8 cellular contexts compared by ENCODE assay signal in genomic region chr17:48047741-48048320, GRCh38. TPM values are rescaled to one million over a fixed set of nuclear protein-coding genes. Genes with fewer than 3 reads are reported as not detected.
DNase-seq lines count a peak whose midpoint lies in the region; ATAC-seq and TF ChIP-seq lines count a peak whose summit lies in the region.

No MANE protein-coding gene starts in this region.

- peak overlapping the region; percentile 71 for H3K9ac ChIP-seq in fibroblast of lung (ENCODE audit: insufficient read depth, low read length)

- peak overlapping the region; percentile 61 to 93 (median 70) for H3K4me3 ChIP-seq in fibroblast of lung (replicated peaks in 1 of 4; ENCODE audit: control extremely low read depth in 1 of 4, insufficient read depth in 1 of 4, low read depth in 3 of 4, low read length in 4 of 4)
- H3K4me3 ChIP-seq in naive thymus-derived CD4-positive, alpha-beta T cell (ENCODE audit: low read length): peak overlapping the region; percentile 78

- POLR2A ChIA-PET in naive thymus-derived CD4-positive, alpha-beta T cell (lab: Charles Lee): interaction anchor here (0.6 to 4.7 kb wide), 14 partner anchors 11 to 494 kb away, joined by 3 to 26 read pairs (median 4); partner anchors contain the start of genes CBX1, CDK5RAP3, COPZ2 and SNX11

- intact Hi-C loops in naive thymus-derived CD4-positive, alpha-beta T cell (cut with micrococcal nuclease): loop anchor here (1.0 to 10.0 kb wide), 15 partner anchors 11 to 1144 kb away; partner anchors contain the start of genes CBX1 (in 2 of the 2), COPZ2 (in 2 of the 2), SNX11 (in 2 of the 2) and SP2 (in 2 of the 2)

- peaks cover 19% of the 10 kb centered on the region for H3K4me1 ChIP-seq in fibroblast of lung (ENCODE audit: control insufficient read depth, extremely low read depth, insufficient read depth, low read length)
- H3K4me1 ChIP-seq in naive thymus-derived CD4-positive, alpha-beta T cell (ENCODE audit: control insufficient read depth in 2 of 2, insufficient read depth in 2 of 2, low read length in 2 of 2): peaks cover 18 to 19% of the 10 kb centered on the region in 2 donors

- no peaks in the 10 kb centered on the region for H4K20me1 ChIP-seq in fibroblast of lung (ENCODE audit: control insufficient read depth, extremely low read depth, insufficient read depth, low read length)

- H3K9me3 Mint-ChIP-seq in activated T-helper 17 cell treated with anti-CD3 and anti-CD28 coated beads, Interleukin-2, amount 50 U/mL, for 72 hours: no peaks in the 10 kb centered on the region
- H3K9me3 Mint-ChIP-seq in naive thymus-derived CD4-positive, alpha-beta T cell: peaks cover 0 to 2% (median 0%) of the 10 kb centered on the region in 11 donors
- H3K9me3 Mint-ChIP-seq in stimulated activated memory B cell treated with anti-CD40 and anti-IgM and Interleukin-4, amounts not matched to agents 10 μg/mL and 1 μg/mL and 100 μg/mL, for 72 hours: no peaks in the 10 kb centered on the region

- CTCF ChIA-PET in naive thymus-derived CD4-positive, alpha-beta T cell (lab: Charles Lee): interaction anchor here (0.8 to 3.9 kb wide), 8 partner anchors 11 to 99 kb away, joined by 3 to 28 read pairs (median 6); partner anchors contain the start of gene COPZ2

- DNase-seq in EH (ENCODE audit: low read depth): peak; percentile 100
- DNase-seq in GOT3 (lab: John Stamatoyannopoulos, UW): peak; percentile 93
- DNase-seq in LHCN-M2 (ENCODE audit: low read depth): peak; percentile 100
- DNase-seq in RPMI7951 (ENCODE audit: low read depth): peak; percentile 99
- DNase-seq in fibroblast of lung (ENCODE audit: low read depth in 2 of 2): peak; percentile 100
- peak; percentile 86 to 99 (median 98) for DNase-seq in naive thymus-derived CD4-positive, alpha-beta T cell

- H3K27me3 Mint-ChIP-seq in activated T-helper 17 cell treated with anti-CD3 and anti-CD28 coated beads, Interleukin-2, amount 50 U/mL, for 72 hours: no peaks in the 10 kb centered on the region
- H3K27me3 Mint-ChIP-seq in naive thymus-derived CD4-positive, alpha-beta T cell: no peaks in the 10 kb centered on the region
- no peaks in the 10 kb centered on the region for H3K27me3 Mint-ChIP-seq in stimulated activated memory B cell treated with anti-CD40 and anti-IgM and Interleukin-4, amounts not matched to agents 10 μg/mL and 1 μg/mL and 100 μg/mL, for 72 hours

- H3K4me2 ChIP-seq in fibroblast of lung (ENCODE audit: extremely low read depth, insufficient read depth, low read length): peak overlapping the region; percentile 81

- H3K36me3 ChIP-seq in fibroblast of lung (ENCODE audit: control insufficient read depth, insufficient read depth, low read length): peaks cover 3% of the 10 kb centered on the region
- peaks cover 0 to 31% (median 0%) of the 10 kb centered on the region in 3 experiments for H3K36me3 ChIP-seq in naive thymus-derived CD4-positive, alpha-beta T cell (ENCODE audit: control insufficient read depth in 2 of 3, insufficient read depth in 3 of 3, low read length in 3 of 3)

- H3K27ac Mint-ChIP-seq in activated T-helper 17 cell treated with anti-CD3 and anti-CD28 coated beads, Interleukin-2, amount 50 U/mL, for 72 hours: peak overlapping the region; percentile 96
- H3K27ac Mint-ChIP-seq in naive thymus-derived CD4-positive, alpha-beta T cell: peak overlapping the region; percentile 92 to 99 (median 98)
- H3K27ac Mint-ChIP-seq in stimulated activated memory B cell treated with anti-CD40 and anti-IgM and Interleukin-4, amounts not matched to agents 10 μg/mL and 1 μg/mL and 100 μg/mL, for 72 hours: peak overlapping the region; percentile 97

- ATAC-seq in activated T-helper 17 cell treated with anti-CD3 and anti-CD28 coated beads, Interleukin-2, amount 50 U/mL, for 72 hours (replicated peaks): peak; percentile 97
- ATAC-seq in naive thymus-derived CD4-positive, alpha-beta T cell: peak; percentile 98
- peak; percentile 98 for ATAC-seq in stimulated activated memory B cell treated with anti-CD40 and anti-IgM and Interleukin-4, amounts not matched to agents 10 μg/mL and 1 μg/mL and 100 μg/mL, for 72 hours

- peaks cover 34% of the 10 kb centered on the region for H3K4me1 Mint-ChIP-seq in activated T-helper 17 cell treated with anti-CD3 and anti-CD28 coated beads, Interleukin-2, amount 50 U/mL, for 72 hours
- peaks cover 36 to 68% (median 60%) of the 10 kb centered on the region in 7 donors for H3K4me1 Mint-ChIP-seq in naive thymus-derived CD4-positive, alpha-beta T cell
- H3K4me1 Mint-ChIP-seq in stimulated activated memory B cell treated with anti-CD40 and anti-IgM and Interleukin-4, amounts not matched to agents 10 μg/mL and 1 μg/mL and 100 μg/mL, for 72 hours: peaks cover 59% of the 10 kb centered on the region

- peak overlapping the region; percentile 85 for H3K4me3 Mint-ChIP-seq in activated T-helper 17 cell treated with anti-CD3 and anti-CD28 coated beads, Interleukin-2, amount 50 U/mL, for 72 hours
- H3K4me3 Mint-ChIP-seq in naive thymus-derived CD4-positive, alpha-beta T cell: peak overlapping the region; percentile 79 to 100 (median 94)
- H3K4me3 Mint-ChIP-seq in stimulated activated memory B cell treated with anti-CD40 and anti-IgM and Interleukin-4, amounts not matched to agents 10 μg/mL and 1 μg/mL and 100 μg/mL, for 72 hours: peak overlapping the region; percentile 93

- no peaks in the 10 kb centered on the region for H3K27me3 ChIP-seq in fibroblast of lung (ENCODE audit: control insufficient read depth, insufficient read depth, low read length)
- H3K27me3 ChIP-seq in naive thymus-derived CD4-positive, alpha-beta T cell (ENCODE audit: control insufficient read depth in 2 of 2, insufficient read depth in 2 of 2, low read length in 2 of 2): no peaks in the 10 kb centered on the region

- TF ChIP-seq CTCF in fibroblast of lung (conservative IDR thresholded peaks at IDR 0.05 in 1 of 2, IDR thresholded peaks at IDR 0.05 in 1 of 2; ENCODE audit: low read depth in 1 of 2, low read length in 2 of 2): no peak

- peak overlapping the region; percentile 81 for H2AFZ ChIP-seq in fibroblast of lung (ENCODE audit: low read length)

- no peaks in the 10 kb centered on the region for H3K9me3 ChIP-seq in fibroblast of lung (ENCODE audit: control insufficient read depth, insufficient read depth, low read depth, low read length)
- H3K9me3 ChIP-seq in naive thymus-derived CD4-positive, alpha-beta T cell (ENCODE audit: control insufficient read depth in 2 of 3, low read length in 3 of 3): no peaks in the 10 kb centered on the region

- peak overlapping the region; percentile 79 for H3K27ac ChIP-seq in fibroblast of lung (ENCODE audit: insufficient read depth, low read length)
- peak overlapping the region; percentile 87 for H3K27ac ChIP-seq in naive thymus-derived CD4-positive, alpha-beta T cell (ENCODE audit: low read depth, low read length)

- H3K79me2 ChIP-seq in fibroblast of lung (ENCODE audit: control insufficient read depth, insufficient read depth, low read length): peaks cover 22% of the 10 kb centered on the region

- H3K36me3 Mint-ChIP-seq in activated T-helper 17 cell treated with anti-CD3 and anti-CD28 coated beads, Interleukin-2, amount 50 U/mL, for 72 hours (ENCODE audit: low read depth): peaks cover 53% of the 10 kb centered on the region
- peaks cover 0 to 15% (median 4%) of the 10 kb centered on the region in 5 donors for H3K36me3 Mint-ChIP-seq in naive thymus-derived CD4-positive, alpha-beta T cell
- peaks cover 24% of the 10 kb centered on the region for H3K36me3 Mint-ChIP-seq in stimulated activated memory B cell treated with anti-CD40 and anti-IgM and Interleukin-4, amounts not matched to agents 10 μg/mL and 1 μg/mL and 100 μg/mL, for 72 hours

RNA-seq across cellular contexts. Expression of gene NFE2L1, which starts 0.3 kb away (rescaled TPM):
- total RNA-seq in LHCN-M2 (2014; rRNA removed): 101 and 123 TPM in 2 replicates
- polyA plus RNA-seq in LHCN-M2 (2012): 149 TPM
- 28.4 and 35.2 TPM in 2 replicates for total RNA-seq in RPMI7951 (2014; rRNA removed; shearing (Covaris generic))
- 10 to 100 TPM; 77.7 to 91.8 TPM for total RNA-seq in activated T-helper 17 cell treated with anti-CD3 and anti-CD28 coated beads, Interleukin-2, amount 50 U/mL, for 72 hours
- total RNA-seq in fibroblast of lung: 90.4 and 162 TPM in 2 replicates
- polyA plus RNA-seq in fibroblast of lung: 170 and 200 TPM in 2 replicates
- 119 and 162 TPM in 2 replicates for polyA plus RNA-seq in fibroblast of lung (2012)
- 172 and 227 TPM in 2 replicates for polyA minus RNA-seq in fibroblast of lung (ENCODE audit: low replicate concordance)
- 10 to 100 TPM; 34.7 to 65.2 (median 49.2) TPM for total RNA-seq in naive thymus-derived CD4-positive, alpha-beta T cell
- polyA plus RNA-seq in naive thymus-derived CD4-positive, alpha-beta T cell: 10 to 100 TPM in 1 of 2 donors, 1 to 10 TPM in 1; 8.7 to 15.8 TPM

RNA-seq across cellular contexts. Expression of gene COPZ2, which starts 10.2 kb away (rescaled TPM):
- total RNA-seq in LHCN-M2 (2014; rRNA removed) (70.4 and 91.8 TPM in 2 replicates), fibroblast of lung (49.8 and 63.1 TPM in 2 replicates)
- 196 TPM for polyA plus RNA-seq in LHCN-M2 (2012)
- total RNA-seq in RPMI7951 (2014; rRNA removed; shearing (Covaris generic)): 40.3 and 41.7 TPM in 2 replicates
- total RNA-seq in activated T-helper 17 cell treated with anti-CD3 and anti-CD28 coated beads, Interleukin-2, amount 50 U/mL, for 72 hours: 1 to 10 TPM; 1.3 to 2.0 TPM
- 97.9 and 104 TPM in 2 replicates for polyA plus RNA-seq in fibroblast of lung
- polyA plus RNA-seq in fibroblast of lung (2012): 130 and 148 TPM in 2 replicates
- 61.9 and 91.5 TPM in 2 replicates for polyA minus RNA-seq in fibroblast of lung (ENCODE audit: low replicate concordance)
- total RNA-seq in naive thymus-derived CD4-positive, alpha-beta T cell: 1 to 10 TPM in 4 of 5 experiments, under 1 TPM in 1; 0.81 to 5.5 (median 1.9) TPM
- polyA plus RNA-seq in naive thymus-derived CD4-positive, alpha-beta T cell: under 1 TPM; 0.75 to 0.99 TPM

RNA-seq across cellular contexts. Expression of gene CBX1, which starts 53.4 kb away (rescaled TPM):
- total RNA-seq in LHCN-M2 (2014; rRNA removed) (103 and 104 TPM in 2 replicates), fibroblast of lung (44.9 and 50.4 TPM in 2 replicates)
- 76.4 TPM for polyA plus RNA-seq in LHCN-M2 (2012)
- 53.5 and 64.6 TPM in 2 replicates for total RNA-seq in RPMI7951 (2014; rRNA removed; shearing (Covaris generic))
- total RNA-seq in activated T-helper 17 cell treated with anti-CD3 and anti-CD28 coated beads, Interleukin-2, amount 50 U/mL, for 72 hours: 10 to 100 TPM; 30.0 to 48.4 TPM
- polyA plus RNA-seq in fibroblast of lung: 64.8 and 68.1 TPM in 2 replicates
- polyA plus RNA-seq in fibroblast of lung (2012): 78.7 and 95.1 TPM in 2 replicates
- polyA minus RNA-seq in fibroblast of lung (ENCODE audit: low replicate concordance): 3.5 and 7.2 TPM in 2 replicates
- total RNA-seq in naive thymus-derived CD4-positive, alpha-beta T cell: 10 to 100 TPM; 16.4 to 56.7 (median 33.5) TPM
- polyA plus RNA-seq in naive thymus-derived CD4-positive, alpha-beta T cell: 10 to 100 TPM; 22.8 to 26.1 TPM

RNA-seq across cellular contexts. Expression of gene SNX11, which starts 59.7 kb away (rescaled TPM):
- 9.4 and 13.1 TPM in 2 replicates for total RNA-seq in LHCN-M2 (2014; rRNA removed)
- 19.1 TPM for polyA plus RNA-seq in LHCN-M2 (2012)
- 6.4 and 10.4 TPM in 2 replicates for total RNA-seq in RPMI7951 (2014; rRNA removed; shearing (Covaris generic))
- 10 to 100 TPM; 22.8 to 24.7 TPM for total RNA-seq in activated T-helper 17 cell treated with anti-CD3 and anti-CD28 coated beads, Interleukin-2, amount 50 U/mL, for 72 hours
- 9.0 and 12.6 TPM in 2 replicates for total RNA-seq in fibroblast of lung
- 13.2 and 17.7 TPM in 2 replicates for polyA plus RNA-seq in fibroblast of lung
- polyA plus RNA-seq in fibroblast of lung (2012): 15.1 and 18.7 TPM in 2 replicates
- 15.9 and 24.2 TPM in 2 replicates for polyA minus RNA-seq in fibroblast of lung (ENCODE audit: low replicate concordance)
- 10 to 100 TPM; 12.3 to 35.1 (median 16.7) TPM for total RNA-seq in naive thymus-derived CD4-positive, alpha-beta T cell
- polyA plus RNA-seq in naive thymus-derived CD4-positive, alpha-beta T cell: 10 to 100 TPM; 16.8 to 21.1 TPM

Comparison
In these comparisons a context has a peak if more than half of its experiments do, and no peak if none do; other contexts are left out.
1. Peak in every context shown above with its lines: DNase-seq, ATAC-seq, H3K4me3 ChIP-seq and H3K27ac ChIP-seq.